1 cellular context compared by ENCODE assay signal in genomic region chr9:134374301-134375010, GRCh38.
TF ChIP-seq lines count a peak whose summit lies in the region.

No MANE protein-coding gene starts in this region.

TF ChIP-seq in WTC11, 78 proteins besides CTCF, POLR2A, EP300 and RAD21 (continued from another document):
- TF ChIP-seq, protein P1, sequence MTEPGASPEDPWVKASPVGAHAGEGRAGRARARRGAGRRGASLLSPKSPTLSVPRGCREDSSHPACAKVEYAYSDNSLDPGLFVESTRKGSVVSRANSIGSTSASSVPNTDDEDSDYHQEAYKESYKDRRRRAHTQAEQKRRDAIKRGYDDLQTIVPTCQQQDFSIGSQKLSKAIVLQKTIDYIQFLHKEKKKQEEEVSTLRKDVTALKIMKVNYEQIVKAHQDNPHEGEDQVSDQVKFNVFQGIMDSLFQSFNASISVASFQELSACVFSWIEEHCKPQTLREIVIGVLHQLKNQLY (CRISPR knock-in tag; IDR thresholded peaks at IDR 0.05): no peak
- no peak for TF ChIP-seq MXD4 (CRISPR knock-in tag; IDR thresholded peaks at IDR 0.05; ENCODE audit: borderline replicate concordance)
- TF ChIP-seq MYBL2 (CRISPR knock-in tag; IDR thresholded peaks at IDR 0.05): no peak
- no peak for TF ChIP-seq ZNF232 (CRISPR knock-in tag; IDR thresholded peaks at IDR 0.05)
- TF ChIP-seq GRHL2 (CRISPR knock-in tag; IDR thresholded peaks at IDR 0.05; ENCODE audit: insufficient replicate concordance, severe bottlenecking): no peak
- no peak for TF ChIP-seq PRDM15 (CRISPR knock-in tag; IDR thresholded peaks at IDR 0.05)
- no peak for TF ChIP-seq SP1 (CRISPR knock-in tag; conservative IDR thresholded peaks at IDR 0.05)
- TF ChIP-seq GTF2I (CRISPR knock-in tag; conservative IDR thresholded peaks at IDR 0.05): no peak
- no peak for TF ChIP-seq ESRRA (CRISPR knock-in tag; IDR thresholded peaks at IDR 0.05; ENCODE audit: borderline replicate concordance)
- TF ChIP-seq ZNF416 (CRISPR knock-in tag; IDR thresholded peaks at IDR 0.05): no peak
- no peak for TF ChIP-seq SMAD4 (CRISPR knock-in tag; IDR thresholded peaks at IDR 0.05)
- TF ChIP-seq, protein P2, sequence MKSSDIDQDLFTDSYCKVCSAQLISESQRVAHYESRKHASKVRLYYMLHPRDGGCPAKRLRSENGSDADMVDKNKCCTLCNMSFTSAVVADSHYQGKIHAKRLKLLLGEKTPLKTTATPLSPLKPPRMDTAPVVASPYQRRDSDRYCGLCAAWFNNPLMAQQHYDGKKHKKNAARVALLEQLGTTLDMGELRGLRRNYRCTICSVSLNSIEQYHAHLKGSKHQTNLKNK (CRISPR knock-in tag; IDR thresholded peaks at IDR 0.05): no peak
- TF ChIP-seq ZNF121 (CRISPR knock-in tag; IDR thresholded peaks at IDR 0.05): no peak
- TF ChIP-seq, protein P3, sequence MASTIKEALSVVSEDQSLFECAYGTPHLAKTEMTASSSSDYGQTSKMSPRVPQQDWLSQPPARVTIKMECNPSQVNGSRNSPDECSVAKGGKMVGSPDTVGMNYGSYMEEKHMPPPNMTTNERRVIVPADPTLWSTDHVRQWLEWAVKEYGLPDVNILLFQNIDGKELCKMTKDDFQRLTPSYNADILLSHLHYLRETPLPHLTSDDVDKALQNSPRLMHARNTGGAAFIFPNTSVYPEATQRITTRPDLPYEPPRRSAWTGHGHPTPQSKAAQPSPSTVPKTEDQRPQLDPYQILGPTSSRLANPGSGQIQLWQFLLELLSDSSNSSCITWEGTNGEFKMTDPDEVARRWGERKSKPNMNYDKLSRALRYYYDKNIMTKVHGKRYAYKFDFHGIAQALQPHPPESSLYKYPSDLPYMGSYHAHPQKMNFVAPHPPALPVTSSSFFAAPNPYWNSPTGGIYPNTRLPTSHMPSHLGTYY (CRISPR knock-in tag; IDR thresholded peaks at IDR 0.05): no peak
TF ChIP-seq in WTC11: peak in this region for 0.
